In genomic region chr11:35943761-35944502, GRCh38 we compare ENCODE assay signal across 8 cellular contexts. TPM values are rescaled to one million over a fixed set of nuclear protein-coding genes. Genes with fewer than 3 reads are reported as not detected.
DNase-seq lines count a peak whose midpoint lies in the region; ATAC-seq and TF ChIP-seq lines count a peak whose summit lies in the region.

Gene LDLRAD3 (plus strand): TSS chr11:35944062. CDS start chr11:35944099, 37 bp downstream.

- H3K36me3 Mint-ChIP-seq in Caco-2 (ENCODE audit: insufficient read depth, unreplicated experiment), result no peaks in the 10 kb centered on the region

- H4K8ac ChIP-seq in trophoblast cell (ENCODE audit: low read depth, low read length), result peak within 1 kb of the TSS; percentile 93

- H2BK120ac ChIP-seq in trophoblast cell (ENCODE audit: insufficient read depth, low read length, poor library complexity), result peak within 1 kb of the TSS; percentile 93

- H3K79me2 ChIP-seq in trophoblast cell (ENCODE audit: control insufficient read depth, insufficient read depth, low read length, poor library complexity), result peaks cover 8% of the 10 kb centered on the region

- peaks cover 3% of the 10 kb centered on the region for H3K27me3 Mint-ChIP-seq in Caco-2 (ENCODE audit: insufficient read depth, unreplicated experiment)

- peak; percentile 66 for ATAC-seq in GM21447 (IDR thresholded peaks at IDR 0.05; ENCODE audit: unreplicated experiment)

- peak within 1 kb of the TSS; percentile 89 for H3K9ac ChIP-seq in trophoblast cell (ENCODE audit: low read length)

- peak within 1 kb of the TSS; percentile 73 for H3K4me2 ChIP-seq in trophoblast cell (ENCODE audit: low read length)

- no peak for TF ChIP-seq CTCF in Caco-2 (IDR thresholded peaks at IDR 0.05; ENCODE audit: insufficient read depth in 1 of 2, low read depth in 1 of 2, low read length in 1 of 2, severe bottlenecking in 1 of 2, unreplicated experiment in 1 of 2)
- no peak for TF ChIP-seq CTCF in left ventricle myocardium inferior (IDR thresholded peaks at IDR 0.05; ENCODE audit: borderline replicate concordance)
- no peak for TF ChIP-seq CTCF in vagina (IDR thresholded peaks at IDR 0.05)

- peak within 1 kb of the TSS; percentile 89 for H4K12ac ChIP-seq in trophoblast cell (ENCODE audit: low read depth, low read length)

- peak within 1 kb of the TSS; percentile 84 for H2BK12ac ChIP-seq in trophoblast cell (ENCODE audit: low read length)

- peak in 1 of 2 donors; percentile 11 for TF ChIP-seq POLR2A in vagina (IDR thresholded peaks at IDR 0.05)

- H3K18ac ChIP-seq in trophoblast cell (ENCODE audit: low read length), result peak within 1 kb of the TSS; percentile 87

- peak within 1 kb of the TSS; percentile 94 for H2AFZ ChIP-seq in trophoblast cell (ENCODE audit: insufficient read depth, low read length, poor library complexity)

- peak within 1 kb of the TSS; percentile 90 for H3K14ac ChIP-seq in trophoblast cell (ENCODE audit: low read length)

- POLR2A ChIA-PET in Caco-2 (lab: Charles Lee), result interaction anchor here (0.5 kb wide), 1 partner anchor 237 kb away, joined by 3 read pairs; no protein-coding TSS in a partner anchor

- H3K4me3 ChIP-seq in Caco-2 (ENCODE audit: low read depth, low read length) (peak within 1 kb of the TSS; percentile 60), SJCRH30 (peak within 1 kb of the TSS; percentile 73), left ventricle myocardium inferior (peak within 1 kb of the TSS; percentile 75), trophoblast cell (ENCODE audit: low read depth, low read length) (peak within 1 kb of the TSS; percentile 71), vagina (peak within 1 kb of the TSS; percentile 55 to 78)

- CTCF ChIA-PET in Caco-2 (lab: Charles Lee), result no interaction called here

- H3K4me3 Mint-ChIP-seq in Caco-2 (ENCODE audit: unreplicated experiment), result peak within 1 kb of the TSS; percentile 79

- H3K36me3 ChIP-seq in Caco-2 (ENCODE audit: control insufficient read depth, insufficient read depth, low read length), result no peaks in the 10 kb centered on the region
- H3K36me3 ChIP-seq in SJCRH30, result no peaks in the 10 kb centered on the region
- no peaks in the 10 kb centered on the region for H3K36me3 ChIP-seq in left ventricle myocardium inferior
- no peaks in the 10 kb centered on the region for H3K36me3 ChIP-seq in trophoblast cell (ENCODE audit: control insufficient read depth in 1 of 2, insufficient read depth in 2 of 2, low read length in 2 of 2)
- no peaks in the 10 kb centered on the region for H3K36me3 ChIP-seq in vagina

- H4K91ac ChIP-seq in trophoblast cell (ENCODE audit: low read depth, low read length), result peak within 1 kb of the TSS; percentile 88

- peak; percentile 80 for DNase-seq in Caco-2
- peak; percentile 63 for DNase-seq in HuH-7.5 (ENCODE audit: low spot score)
- DNase-seq in SJCRH30, result peak; percentile 92 to 93
- DNase-seq in left ventricle myocardium inferior, result peak; percentile 76
- DNase-seq in trophoblast cell, result peak; percentile 70 to 87
- peak in 1 of 2 donors; percentile 91 for DNase-seq in vagina (ENCODE audit: extremely low spot score in 2 of 2)

- H3K9me3 Mint-ChIP-seq in Caco-2 (ENCODE audit: unreplicated experiment), result no peaks in the 10 kb centered on the region

- H3K23ac ChIP-seq in trophoblast cell (ENCODE audit: low read length), result no peak within 1 kb of the TSS

- H3K27ac ChIP-seq in SJCRH30 (peak within 1 kb of the TSS; percentile 84), angular gyrus (ENCODE audit: low read depth, low read length) (peak within 1 kb of the TSS; percentile 41), left ventricle myocardium inferior (replicated peaks) (peak within 1 kb of the TSS; percentile 72), trophoblast cell (ENCODE audit: low read depth, low read length) (peak within 1 kb of the TSS; percentile 27), vagina (peak within 1 kb of the TSS; percentile 66)

- H3K27me3 ChIP-seq in Caco-2 (replicated peaks; ENCODE audit: control insufficient read depth, insufficient read depth, low read length) (no peaks in the 10 kb centered on the region), SJCRH30 (no peaks in the 10 kb centered on the region), left ventricle myocardium inferior (ENCODE audit: low read depth) (peaks cover 27% of the 10 kb centered on the region), trophoblast cell (ENCODE audit: insufficient read depth, low read length) (no peaks in the 10 kb centered on the region), vagina (no peaks in the 10 kb centered on the region)

- H2BK5ac ChIP-seq in trophoblast cell (ENCODE audit: low read depth, low read length, poor library complexity), result no peak within 1 kb of the TSS

- H3K9me3 ChIP-seq in Caco-2 (no peaks in the 10 kb centered on the region), SJCRH30 (replicated peaks) (no peaks in the 10 kb centered on the region), left ventricle myocardium inferior (replicated peaks) (no peaks in the 10 kb centered on the region), trophoblast cell (ENCODE audit: insufficient read depth, low read depth, low read length) (no peaks in the 10 kb centered on the region), vagina (no peaks in the 10 kb centered on the region)

- H3K4ac ChIP-seq in trophoblast cell (ENCODE audit: low read depth, low read length), result peak within 1 kb of the TSS; percentile 98

- intact Hi-C loops in Caco-2 (cut with micrococcal nuclease; ENCODE audit: unreplicated experiment) (loop anchor here (1.0 kb wide), 1 partner anchor 325 kb away; no protein-coding TSS in a partner anchor), left ventricle myocardium inferior (cut with micrococcal nuclease) (no loop called here), vagina (cut with DNase I) (no loop called here)

- 0 out of 2 replicates have a peak, but pooled peaks cover 7% of the 10 kb centered on the region for H3K4me1 ChIP-seq in Caco-2
- H3K4me1 ChIP-seq in SJCRH30, result peaks cover 9% of the 10 kb centered on the region
- H3K4me1 ChIP-seq in left ventricle myocardium inferior, result peaks cover 19% of the 10 kb centered on the region
- peaks cover 7 to 10% of the 10 kb centered on the region in 2 experiments for H3K4me1 ChIP-seq in trophoblast cell (ENCODE audit: control insufficient read depth in 1 of 2, insufficient read depth in 2 of 2, low read length in 2 of 2)
- H3K4me1 ChIP-seq in vagina, result peaks cover 26% of the 10 kb centered on the region

- H3K4me1 Mint-ChIP-seq in Caco-2 (ENCODE audit: low read depth, unreplicated experiment), result no peaks in the 10 kb centered on the region

- peak within 1 kb of the TSS; percentile 78 for H3K27ac Mint-ChIP-seq in Caco-2 (ENCODE audit: unreplicated experiment)

- H3K79me1 ChIP-seq in trophoblast cell (ENCODE audit: low read length), result peaks cover 8% of the 10 kb centered on the region

- no CpG with 5 or more reads among the region's 95 CpGs for WGBS in trophoblast cell (ENCODE audit: extremely low coverage, insufficient coverage, insufficient read length)

- BruUV-seq in Caco-2 (replicated peaks; lab: Mats Ljungman, UMichigan), result no TSS peak

- H2AK5ac ChIP-seq in trophoblast cell (ENCODE audit: low read length), result peak within 1 kb of the TSS; percentile 87

RNA-seq across cellular contexts. Expression of gene LDLRAD3, which starts in this region (rescaled TPM):
- 9.9 and 11.8 TPM in 2 replicates for total RNA-seq in Caco-2 (2022)
- 36.5 and 38.8 TPM in 2 replicates for total RNA-seq in SJCRH30 (2014; rRNA removed; shearing (Covaris generic))
- 1.0 TPM for total RNA-seq in left ventricle myocardium inferior
- polyA plus RNA-seq in trophoblast cell (2013), result 12.0 and 12.4 TPM in 2 replicates
- total RNA-seq in vagina, result 34.4 TPM

Comparison
In these comparisons a context has a peak if more than half of its experiments do, and no peak if none do; other contexts are left out.
1. H3K27ac ChIP-seq: peak in every context shown above with its lines; median percentile 84 in SJCRH30; 72 in left ventricle myocardium inferior; 66 in vagina; 41 in angular gyrus; 27 in trophoblast cell.